Comparison of ENCODE assay signal across 8 cellular contexts in the genomic region with DNA sequence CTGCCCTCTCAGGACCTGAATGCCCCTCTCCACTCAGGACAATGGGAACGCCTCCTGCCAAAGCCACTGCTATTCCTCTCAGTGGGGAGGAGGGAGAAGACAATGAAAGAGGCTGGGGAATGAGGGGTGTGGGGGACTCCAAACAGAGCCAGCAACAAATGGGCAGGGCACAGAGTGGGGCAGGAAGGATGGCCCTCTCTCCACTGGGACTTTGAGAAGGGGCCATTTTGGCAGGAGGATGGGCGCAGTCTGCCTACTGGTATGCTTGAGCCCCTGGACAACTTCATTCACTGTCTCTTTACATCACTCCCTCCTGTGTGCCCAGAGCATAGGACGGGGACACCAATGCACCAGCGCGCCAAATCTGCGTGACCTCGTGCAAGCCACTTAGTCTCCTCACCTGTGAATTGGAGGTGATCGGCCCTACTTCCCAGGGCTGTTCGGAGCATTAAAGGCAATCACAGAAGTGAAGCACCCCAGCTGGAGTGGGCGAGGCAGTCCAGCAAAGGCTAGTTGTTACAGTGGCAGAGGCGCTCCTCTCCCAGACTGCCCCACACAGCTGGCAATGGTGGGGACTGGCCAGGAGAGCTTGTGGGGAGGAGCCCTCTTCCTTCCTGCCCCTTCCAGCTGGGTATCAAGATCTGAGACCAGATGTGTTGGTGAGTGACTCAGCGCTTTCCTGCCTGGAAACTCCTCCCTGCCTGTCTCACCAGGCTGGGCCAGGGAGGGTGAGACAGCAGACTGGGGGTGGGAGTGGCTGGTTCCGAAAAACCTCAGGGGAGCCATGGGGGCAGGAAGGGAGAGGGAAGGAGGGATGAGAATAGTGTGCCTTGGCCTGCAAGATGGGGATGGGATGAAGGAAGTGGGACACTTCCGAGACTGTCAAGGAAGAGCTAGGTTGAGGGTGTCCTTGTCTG. TPM values are rescaled to one million over a fixed set of nuclear protein-coding genes. Genes with fewer than 3 reads are reported as not detected.
DNase-seq lines count a peak whose midpoint lies in the region; TF ChIP-seq lines count a peak whose summit lies in the region.

No MANE protein-coding gene starts in this region.

- POLR2A ChIA-PET in BJ (lab: Charles Lee) = interaction anchor here (1.0 kb wide), 1 partner anchor 21 kb away, joined by 5 read pairs; no protein-coding TSS in a partner anchor

- no peak for TF ChIP-seq CTCF in BJ (IDR thresholded peaks at IDR 0.05; ENCODE audit: insufficient read depth, low read depth, low read length)
- TF ChIP-seq CTCF in fibroblast of lung (conservative IDR thresholded peaks at IDR 0.05 in 1 of 2, IDR thresholded peaks at IDR 0.05 in 1 of 2; ENCODE audit: low read depth in 1 of 2, low read length in 2 of 2) = no peak

- H4K20me1 ChIP-seq in fibroblast of lung (ENCODE audit: control insufficient read depth, extremely low read depth, insufficient read depth, low read length) = no peaks in the 10 kb centered on the region

- H3K27ac ChIP-seq in fibroblast of lung (ENCODE audit: insufficient read depth, low read length) = peak overlapping the region; percentile 78

- DNase-seq in BJ (ENCODE audit: low read depth) (peak; percentile 78), HT1080 (ENCODE audit: low read depth) (peak; percentile 96), T1000 (lab: John Stamatoyannopoulos, UW) (peak; percentile 81), fibroblast of lung (ENCODE audit: low read depth in 2 of 2) (peak; percentile 93 to 95), renal cortical epithelial cell (ENCODE audit: low read depth) (peak; percentile 79), DMS79 treated with DMSO at 0.1 percent for 48 hours (lab: John Stamatoyannopoulos, UW) (no peak), NCI-H2107 treated with DMSO at 0.1 percent for 48 hours (lab: John Stamatoyannopoulos, UW; ENCODE audit: unreplicated experiment) (no peak), superior temporal gyrus (ENCODE audit: extremely low spot score) (no peak)

- H3K4me2 ChIP-seq in fibroblast of lung (ENCODE audit: extremely low read depth, insufficient read depth, low read length) = peak overlapping the region; percentile 60

- CTCF ChIA-PET in BJ (lab: Yijun Ruan, JAX) = interaction anchor here (0.9 to 6.4 kb wide), 3 partner anchors 13 to 162 kb away, joined by 3 to 31 read pairs (median 3); no protein-coding TSS in a partner anchor

- H3K27me3 ChIP-seq in BJ (ENCODE audit: control insufficient read depth, insufficient read depth, low read length) (no peaks in the 10 kb centered on the region), fibroblast of lung (ENCODE audit: control insufficient read depth, insufficient read depth, low read length) (no peaks in the 10 kb centered on the region)

- H3K4me3 ChIP-seq in BJ (ENCODE audit: low read depth, low read length) (no peak overlapping the region), fibroblast of lung (replicated peaks in 1 of 4; ENCODE audit: control extremely low read depth in 1 of 4, insufficient read depth in 1 of 4, low read depth in 3 of 4, low read length in 4 of 4) (peak overlapping the region in 1 of 4 experiments; percentile 14)

- no peak overlapping the region for H3K9ac ChIP-seq in fibroblast of lung (ENCODE audit: insufficient read depth, low read length)

- H2AFZ ChIP-seq in fibroblast of lung (ENCODE audit: low read length) = peak overlapping the region; percentile 22

- H3K4me1 ChIP-seq in fibroblast of lung (ENCODE audit: control insufficient read depth, extremely low read depth, insufficient read depth, low read length) = peaks cover 16% of the 10 kb centered on the region

- no peaks in the 10 kb centered on the region for H3K9me3 ChIP-seq in fibroblast of lung (ENCODE audit: control insufficient read depth, insufficient read depth, low read depth, low read length)

- H3K36me3 ChIP-seq in BJ (ENCODE audit: control insufficient read depth, insufficient read depth, low read length) = no peaks in the 10 kb centered on the region
- no peaks in the 10 kb centered on the region for H3K36me3 ChIP-seq in fibroblast of lung (ENCODE audit: control insufficient read depth, insufficient read depth, low read length)

- H3K79me2 ChIP-seq in fibroblast of lung (ENCODE audit: control insufficient read depth, insufficient read depth, low read length) = no peaks in the 10 kb centered on the region

RNA-seq across cellular contexts. Expression of a gene that starts 22.4 kb away (rescaled TPM):
- polyA plus RNA-seq in BJ (2011; rRNA removed) (57.3 and 60.5 TPM in 2 replicates), fibroblast of lung (31.5 and 50.9 TPM in 2 replicates)
- 29.3 and 34.6 TPM in 2 replicates for polyA minus RNA-seq in BJ (2011; rRNA and poly(A)+ RNA removed)
- total RNA-seq in HT1080 (2014; rRNA removed; shearing (Covaris generic)) = 3.2 and 4.8 TPM in 2 replicates
- 4.0 and 4.1 TPM in 2 replicates for polyA plus RNA-seq in HT1080 (2015; cell fraction: cytosol; rRNA removed)
- polyA plus RNA-seq in HT1080 (2015; cell fraction: nucleus; rRNA removed) = 2.6 and 4.4 TPM in 2 replicates
- total RNA-seq in fibroblast of lung (43.7 and 58.1 TPM in 2 replicates), renal cortical epithelial cell (53.7 and 68.7 TPM in 2 replicates)
- polyA plus RNA-seq in fibroblast of lung (2012) = 24.4 and 34.5 TPM in 2 replicates
- polyA minus RNA-seq in fibroblast of lung (ENCODE audit: low replicate concordance) = 8.8 and 12.8 TPM in 2 replicates

Comparison
In these comparisons a context has a peak if more than half of its experiments do, and no peak if none do; other contexts are left out.
1. DNase-seq: peak in BJ (single experiment), HT1080 (single experiment), T1000 (single experiment), fibroblast of lung (2 of 2) and renal cortical epithelial cell (single experiment); none in DMS79 treated with DMSO at 0.1 percent for 48 hours (single experiment), NCI-H2107 treated with DMSO at 0.1 percent for 48 hours (single experiment) and superior temporal gyrus (single experiment).